Comparison of ENCODE assay signal across 11 cellular contexts in the genomic region with DNA sequence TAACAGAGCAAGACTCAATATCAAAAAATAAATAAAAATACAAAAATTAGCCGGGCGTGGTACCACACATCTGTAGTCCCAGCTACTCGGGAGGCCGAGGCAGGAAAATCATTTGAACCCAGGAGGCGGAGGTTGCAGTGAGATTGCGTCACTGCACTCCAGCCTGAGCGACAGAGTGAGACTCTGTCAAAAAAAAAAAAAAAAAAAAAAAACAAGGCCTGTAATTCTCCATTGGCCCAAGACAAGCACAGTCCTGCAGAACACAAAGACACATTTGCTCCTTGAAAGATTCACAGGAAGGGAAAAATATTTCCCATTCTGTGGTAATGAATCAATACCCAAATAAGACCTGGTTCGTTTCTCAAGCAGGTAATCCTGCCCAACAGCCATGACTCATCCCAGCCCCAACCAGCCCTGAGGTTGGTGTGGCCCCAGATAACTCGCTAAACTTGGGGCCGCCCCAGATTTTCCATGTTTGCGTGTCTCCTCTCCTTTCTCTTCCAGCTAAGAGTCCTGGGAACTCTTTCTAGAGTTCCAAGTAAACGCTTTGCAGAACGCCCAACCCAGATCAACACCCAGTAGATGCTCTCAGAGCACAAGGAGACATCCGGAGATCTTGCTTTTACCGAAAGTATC. TPM values are rescaled to one million over a fixed set of nuclear protein-coding genes. Genes with fewer than 3 reads are reported as not detected.
A peak's percentile ranks its signal among the peaks of the same experiment; 100 is the strongest.
DNase-seq lines count a peak whose midpoint lies in the region; ATAC-seq and TF ChIP-seq lines count a peak whose summit lies in the region.
"Had no signal": no experiment of that assay in that cellular context is flagged by ENCODE, and none has a peak within 500 bp of the region (broad histone marks: within the 10 kb centered on the region; RNA-seq: fewer than 3 reads in every experiment).

No MANE protein-coding gene starts in this region.

- intact Hi-C loops in left lung (cut with DNase I) = no loop called here

- DNase-seq in AG09319 (ENCODE audit: extremely low read depth, low read depth) (peak; percentile 78), HK-2 (ENCODE audit: unreplicated experiment) (peak; percentile 83), cardiac fibroblast (ENCODE audit: low read depth in 2 of 2) (peak; percentile 59 to 69), left lung (no peak), COR-L47 (lab: John Stamatoyannopoulos, UW) (no peak), NCI-H2029 treated with DMSO at 0.1 percent for 48 hours (lab: John Stamatoyannopoulos, UW) (no peak)
- DNase-seq: activated CD8-positive, alpha-beta memory T cell treated with anti-CD3 and anti-CD28 coated beads, Interleukin-2, amount 10 ng/mL, durations not matched to agents 7 days and 5 days; DMS53; left colon had no signal

- H3K27me3 ChIP-seq in left lung = no peaks in the 10 kb centered on the region

- H3K4me3 ChIP-seq in cardiac fibroblast (replicated peaks in 1 of 2; ENCODE audit: low read depth in 2 of 2, low read length in 2 of 2) (no peak overlapping the region), left lung (no peak overlapping the region)

- H3K36me3 ChIP-seq in left lung = no peaks in the 10 kb centered on the region

- H3K9me3 ChIP-seq in left lung = no peaks in the 10 kb centered on the region

- H3K27ac ChIP-seq in left lung = peak overlapping the region; percentile 33 to 87

- no peak for ATAC-seq in left lung
- ATAC-seq in GM18502 (IDR thresholded peaks at IDR 0.05; ENCODE audit: poor library complexity, unreplicated experiment) = no peak
- no peak for ATAC-seq in GM21825 (IDR thresholded peaks at IDR 0.05; ENCODE audit: unreplicated experiment)
- ATAC-seq: activated CD8-positive, alpha-beta memory T cell treated with anti-CD3 and anti-CD28 coated beads, Interleukin-2, amount 10 ng/mL, durations not matched to agents 7 days and 5 days; left colon had no signal

- TF ChIP-seq CTCF in AG09319 (IDR thresholded peaks at IDR 0.05; ENCODE audit: low read depth, low read length) = no peak
- no peak for TF ChIP-seq CTCF in cardiac fibroblast (IDR thresholded peaks at IDR 0.05; ENCODE audit: low read depth, low read length)
- no peak for TF ChIP-seq CTCF in left lung (IDR thresholded peaks at IDR 0.05)

- peaks cover 10 to 89% of the 10 kb centered on the region in 2 donors for H3K4me1 ChIP-seq in left lung

RNA-seq across cellular contexts. Expression of gene SNN, which starts 40.3 kb away (rescaled TPM):
- total RNA-seq in left lung = 10 to 100 TPM; 21.1 to 21.4 TPM

RNA-seq across cellular contexts. Expression of gene LITAF, which starts 41.2 kb away (rescaled TPM):
- 100 to 1,000 TPM; 125 to 277 TPM for total RNA-seq in left lung

Comparison
In these comparisons a context has a peak if more than half of its experiments do, and no peak if none do; other contexts are left out.
1. DNase-seq: peak in AG09319 (single experiment), HK-2 (single experiment) and cardiac fibroblast (2 of 2); none in left lung (0 of 2), COR-L47 (single experiment) and NCI-H2029 treated with DMSO at 0.1 percent for 48 hours (single experiment).